Comparison of ENCODE assay signal across 17 cellular contexts in genomic region chr3:108387065-108387464, GRCh38.
DNase-seq lines count a peak whose midpoint lies in the region; ATAC-seq, FAIRE-seq and TF ChIP-seq lines count a peak whose summit lies in the region.
"Had no signal": no experiment of that assay in that cellular context is flagged by ENCODE, and none has a peak within 500 bp of the region (broad histone marks: within the 10 kb centered on the region; RNA-seq: fewer than 3 reads in every experiment).

No MANE protein-coding gene starts in this region.

- BruUV-seq in HepG2 (replicated peaks; lab: Mats Ljungman, UMichigan), result no TSS peak

- H3K27ac ChIP-seq in HepG2 (ENCODE audit: extremely low read length, insufficient read depth, low read length) (no peak overlapping the region), right lobe of liver (no peak overlapping the region)
- H3K27ac ChIP-seq: PC-9 had no signal

- no peak overlapping the region for H2AFZ ChIP-seq in HepG2 (ENCODE audit: low read length)
- H2AFZ ChIP-seq: PC-9 had no signal

- H3K4me3 ChIP-seq in HepG2 (replicated peaks in 1 of 3; ENCODE audit: insufficient read depth in 1 of 3, low read depth in 2 of 3, low read length in 3 of 3) (no peak overlapping the region), right lobe of liver (no peak overlapping the region)
- H3K4me3 ChIP-seq: PC-9 had no signal

- FAIRE-seq in HepG2 (lab: Jason Lieb, UNC) (no peak), GM19239 (lab: Jason Lieb, UNC) (peak; percentile 71)

- TF ChIP-seq RAD21 in HepG2 (CRISPR knock-in tag; IDR thresholded peaks at IDR 0.05), result no peak

- H3K27me3 Mint-ChIP-seq in activated T-helper 17 cell treated with anti-CD3 and anti-CD28 coated beads, Interleukin-2, amount 50 U/mL, for 72 hours, result peaks cover 9% of the 10 kb centered on the region
- H3K27me3 Mint-ChIP-seq in stimulated activated naive CD8-positive, alpha-beta T cell treated with anti-CD3 and anti-CD28 coated beads, Interleukin-15, amount 100 ng/mL, for 72 hours, result peaks cover 12% of the 10 kb centered on the region

- H3K27me3 ChIP-seq in HepG2 (ENCODE audit: control insufficient read depth in 1 of 2, insufficient read depth in 2 of 2, low read length in 2 of 2) (peaks cover 0 to 2% of the 10 kb centered on the region in 2 experiments; a peak in 1 of 5 replicates), right lobe of liver (no peaks in the 10 kb centered on the region)

- H4K20me1 ChIP-seq in HepG2 (ENCODE audit: insufficient read depth, low read length), result no peaks in the 10 kb centered on the region

- TF ChIP-seq EP300 in HepG2 (IDR thresholded peaks at IDR 0.05; ENCODE audit: low read depth in 2 of 2, low read length in 2 of 2), result no peak
- TF ChIP-seq EP300 in HepG2 (CRISPR knock-in tag; IDR thresholded peaks at IDR 0.05; ENCODE audit: borderline replicate concordance), result no peak

- no peak overlapping the region for H3K4me3 Mint-ChIP-seq in activated T-helper 17 cell treated with anti-CD3 and anti-CD28 coated beads, Interleukin-2, amount 50 U/mL, for 72 hours
- peak overlapping the region in 1 of 2 donors; percentile 41 for H3K4me3 Mint-ChIP-seq in stimulated activated naive CD8-positive, alpha-beta T cell treated with anti-CD3 and anti-CD28 coated beads, Interleukin-15, amount 100 ng/mL, for 72 hours
- H3K4me3 Mint-ChIP-seq: CD14-positive monocyte; T-helper 1 cell treated with Interleukin-12 subunit alpha and Interleukin-12 subunit beta and Interleukin-4 antibody, amounts not matched to agents 30 μg/mL and 1 μg/mL, for 36 hours had no signal

- ATAC-seq in HepG2 (no peak), right lobe of liver (no peak), GM18520 (IDR thresholded peaks at IDR 0.05; ENCODE audit: unreplicated experiment) (no peak), HG03045 (IDR thresholded peaks at IDR 0.05; ENCODE audit: unreplicated experiment) (no peak)
- ATAC-seq in activated T-helper 17 cell treated with anti-CD3 and anti-CD28 coated beads, Interleukin-2, amount 50 U/mL, for 72 hours (replicated peaks), result no peak
- ATAC-seq in stimulated activated naive CD8-positive, alpha-beta T cell treated with anti-CD3 and anti-CD28 coated beads, Interleukin-15, amount 100 ng/mL, for 72 hours, result peak; percentile 40

- H3K9me3 Mint-ChIP-seq in activated T-helper 17 cell treated with anti-CD3 and anti-CD28 coated beads, Interleukin-2, amount 50 U/mL, for 72 hours, result no peaks in the 10 kb centered on the region
- no peaks in the 10 kb centered on the region for H3K9me3 Mint-ChIP-seq in stimulated activated naive CD8-positive, alpha-beta T cell treated with anti-CD3 and anti-CD28 coated beads, Interleukin-15, amount 100 ng/mL, for 72 hours
- H3K9me3 Mint-ChIP-seq: CD14-positive monocyte; T-helper 1 cell treated with Interleukin-12 subunit alpha and Interleukin-12 subunit beta and Interleukin-4 antibody, amounts not matched to agents 30 μg/mL and 1 μg/mL, for 36 hours had no signal

- DNase-seq in HepG2 (ENCODE audit: low spot score), result no peak
- DNase-seq in right lobe of liver, result no peak
- no peak for DNase-seq in GM19239 (ENCODE audit: insufficient read length, low spot score)
- no peak for DNase-seq in stimulated activated naive CD8-positive, alpha-beta T cell treated with anti-CD3 and anti-CD28 coated beads, Interleukin-15, amount 100 ng/mL, for 72 hours
- DNase-seq in HuH-7.5 (ENCODE audit: low spot score), result no peak
- DNase-seq: HCEC 1CT, NCI-H1048, NCI-H146, NCI-H2029 treated with DMSO at 0.1 percent for 48 hours, NCI-H446 treated with DMSO at 0.1 percent for 48 hours, NCI-H748 treated with DMSO at 0.1 percent for 48 hours, PC-9 had no signal

- no peak for TF ChIP-seq CTCF in HepG2 (CRISPR knock-in tag; IDR thresholded peaks at IDR 0.05)
- no peak for TF ChIP-seq CTCF in right lobe of liver (IDR thresholded peaks at IDR 0.05)

- no peaks in the 10 kb centered on the region for H3K79me2 ChIP-seq in HepG2 (ENCODE audit: insufficient read depth, low read length)

- 39% methylated on average over 1 of the region's 1 CpG for WGBS in HepG2 (ENCODE audit: low lambda C conversion rate)
- 75% methylated on average over 1 of the region's 1 CpG for WGBS in right lobe of liver (ENCODE audit: insufficient coverage, low coverage, low lambda C conversion rate, missing lambda C conversion rate)

- CTCF ChIA-PET in HepG2 (lab: Yijun Ruan, JAX; ENCODE audit: low intra/inter-chr PET ratio, low total read pairs), result no interaction called here

- POLR2A ChIA-PET in HepG2 (lab: Yijun Ruan, JAX), result no interaction called here

- H3K36me3 ChIP-seq in HepG2 (replicated peaks in 1 of 2; ENCODE audit: control insufficient read depth in 1 of 2, insufficient read depth in 2 of 2, low read length in 2 of 2), result no peaks in the 10 kb centered on the region
- H3K36me3 ChIP-seq in right lobe of liver, result no peaks in the 10 kb centered on the region

- no peaks in the 10 kb centered on the region for H3K36me3 Mint-ChIP-seq in activated T-helper 17 cell treated with anti-CD3 and anti-CD28 coated beads, Interleukin-2, amount 50 U/mL, for 72 hours (ENCODE audit: low read depth)
- H3K36me3 Mint-ChIP-seq: CD14-positive monocyte had no signal

- peaks cover 9% of the 10 kb centered on the region for H3K4me1 Mint-ChIP-seq in activated T-helper 17 cell treated with anti-CD3 and anti-CD28 coated beads, Interleukin-2, amount 50 U/mL, for 72 hours
- H3K4me1 Mint-ChIP-seq in stimulated activated naive CD8-positive, alpha-beta T cell treated with anti-CD3 and anti-CD28 coated beads, Interleukin-15, amount 100 ng/mL, for 72 hours, result peaks cover 41% of the 10 kb centered on the region

- H3K4me2 ChIP-seq in HepG2 (ENCODE audit: low read depth, low read length), result no peak overlapping the region
- H3K4me2 ChIP-seq: PC-9 had no signal

- in situ Hi-C loops in HepG2 (cut with HindIII; ENCODE audit: extremely low pct_ligation_motif_present, low pct_unique_long_range_greater_than_20kb), result no loop called here

- H3K9me3 ChIP-seq in HepG2 (ENCODE audit: low read length) (no peaks in the 10 kb centered on the region), right lobe of liver (no peaks in the 10 kb centered on the region)

- TF ChIP-seq POLR2A in HepG2 (IDR thresholded peaks at IDR 0.05; ENCODE audit: insufficient read depth in 1 of 2, low read depth in 2 of 2, low read length in 2 of 2), result no peak
- TF ChIP-seq POLR2A in right lobe of liver (IDR thresholded peaks at IDR 0.05), result no peak

- H3K9ac ChIP-seq in HepG2 (ENCODE audit: insufficient read depth, low read depth, low read length), result no peak overlapping the region

- H3K4me1 ChIP-seq in HepG2 (ENCODE audit: insufficient read depth, low read length) (no peaks in the 10 kb centered on the region), right lobe of liver (no peaks in the 10 kb centered on the region)

- peak overlapping the region; percentile 29 for H3K27ac Mint-ChIP-seq in activated T-helper 17 cell treated with anti-CD3 and anti-CD28 coated beads, Interleukin-2, amount 50 U/mL, for 72 hours
- no peak overlapping the region for H3K27ac Mint-ChIP-seq in stimulated activated naive CD8-positive, alpha-beta T cell treated with anti-CD3 and anti-CD28 coated beads, Interleukin-15, amount 100 ng/mL, for 72 hours
- H3K27ac Mint-ChIP-seq: CD14-positive monocyte; T-helper 1 cell treated with Interleukin-12 subunit alpha and Interleukin-12 subunit beta and Interleukin-4 antibody, amounts not matched to agents 30 μg/mL and 1 μg/mL, for 36 hours had no signal

- intact Hi-C loops in HepG2 (cut with micrococcal nuclease; ENCODE audit: unreplicated experiment) (no loop called here), right lobe of liver (cut with DNase I) (no loop called here)

TF ChIP-seq in HepG2, 621 proteins besides CTCF, POLR2A, EP300 and RAD21:
- peak; percentile 63 to 72 for TF ChIP-seq MAFK (conservative IDR thresholded peaks at IDR 0.05 in 1 of 2, IDR thresholded peaks at IDR 0.05 in 1 of 2; ENCODE audit: low read length in 2 of 2)
- no peak for TF ChIP-seq ZSCAN31 (CRISPR knock-in tag; IDR thresholded peaks at IDR 0.05; ENCODE audit: low read depth)
- no peak for TF ChIP-seq ZNF331 (CRISPR knock-in tag; IDR thresholded peaks at IDR 0.05)
- 0 out of 2 replicates have a peak, but pooled peaks have one; percentile 28 for TF ChIP-seq NFE2L2 (IDR thresholded peaks at IDR 0.05; ENCODE audit: low read length)
- no peak for TF ChIP-seq SYNCRIP (IDR thresholded peaks at IDR 0.05; ENCODE audit: insufficient read depth, low read depth, low read length)
- peak; percentile 65 for TF ChIP-seq MAFF (IDR thresholded peaks at IDR 0.05; ENCODE audit: low read depth, low read length)
